ENCODE assay signal across 21 cellular contexts in the genomic region with DNA sequence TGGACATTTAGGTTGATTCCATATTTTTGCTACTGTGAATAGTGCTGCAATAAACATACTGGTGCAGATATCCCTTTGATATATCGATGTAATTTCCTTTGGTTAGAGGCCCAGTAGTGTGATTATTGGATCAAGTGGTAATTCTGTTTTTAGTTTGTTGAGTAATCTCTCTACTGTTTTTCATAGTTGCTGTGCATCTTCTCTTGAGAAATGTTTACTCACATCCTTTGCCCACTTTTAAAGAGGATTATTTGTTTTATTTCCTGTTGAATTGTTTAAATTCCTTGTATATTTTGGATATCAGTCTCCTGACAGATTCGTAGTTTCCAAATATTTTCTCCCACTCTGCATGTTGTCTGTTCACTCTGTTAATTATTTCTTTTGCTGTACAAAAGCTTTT.
DNase-seq lines count a peak whose midpoint lies in the region; ATAC-seq and TF ChIP-seq lines count a peak whose summit lies in the region.
"Had no signal": no experiment of that assay in that cellular context is flagged by ENCODE, and none has a peak within 500 bp of the region (broad histone marks: within the 10 kb centered on the region; RNA-seq: fewer than 3 reads in every experiment).

No MANE protein-coding gene starts in this region.

- no peak overlapping the region for H2BK15ac ChIP-seq in IMR-90 (ENCODE audit: low read depth, low read length)

- no peak overlapping the region for H4K91ac ChIP-seq in IMR-90 (ENCODE audit: insufficient read depth, low read depth, low read length)

- peak; percentile 38 for DNase-seq in EL
- no peak for DNase-seq in IMR-90
- DNase-seq in epithelial cell of esophagus (ENCODE audit: low read depth) = peak; percentile 18
- no peak for DNase-seq in activated naive CD4-positive, alpha-beta T cell (lab: John Stamatoyannopoulos, UW)
- no peak for DNase-seq in NCI-H1436 treated with DMSO at 0.1 percent for 48 hours (lab: John Stamatoyannopoulos, UW)
- DNase-seq: BE2C; Caco-2; CD4-positive, CD25-positive, alpha-beta regulatory T cell; H7; MM.1S; NCI-H1092; NCI-H146; NCI-H2029 treated with DMSO at 0.1 percent for 48 hours; NCI-H2171; NCI-H69; NK-92 treated with Interleukin-12 subunit alpha and Interleukin-12 subunit beta, amount 100 ng/mL, for 24 hours; Right ventricle myocardium superior; T-cell had no signal

- H4K20me1 ChIP-seq in IMR-90 (ENCODE audit: insufficient read depth, low read length) = no peaks in the 10 kb centered on the region

- TF ChIP-seq CTCF in IMR-90 (conservative IDR thresholded peaks at IDR 0.05; ENCODE audit: low read depth, low read length) = no peak
- no peak for TF ChIP-seq CTCF in epithelial cell of esophagus (IDR thresholded peaks at IDR 0.05; ENCODE audit: insufficient read depth, low read depth, low read length, missing control alignments)

- no peak overlapping the region for H3K18ac ChIP-seq in IMR-90 (ENCODE audit: low read depth, low read length)

- BruUV-seq in IMR-90 (replicated peaks; lab: Mats Ljungman, UMichigan) = no TSS peak

- no peak for ATAC-seq in IMR-90 (ENCODE audit: low read depth)
- no peak for ATAC-seq in GM21390 (IDR thresholded peaks at IDR 0.05; ENCODE audit: unreplicated experiment)
- no peak for ATAC-seq in GM18858 (IDR thresholded peaks at IDR 0.05; ENCODE audit: unreplicated experiment)
- ATAC-seq: T-cell had no signal

- no peak overlapping the region for H3K4me2 ChIP-seq in IMR-90 (ENCODE audit: low read depth, low read length)

- H3K79me1 ChIP-seq in IMR-90 (ENCODE audit: low read depth in 1 of 2, low read length in 2 of 2) = 0 out of 4 replicates have a peak, but pooled peaks cover 0 to 5% of the 10 kb centered on the region in 2 experiments

- no peak overlapping the region for H2AK5ac ChIP-seq in IMR-90 (ENCODE audit: low read depth, low read length)

- no peak overlapping the region for H3K14ac ChIP-seq in IMR-90 (replicated peaks; ENCODE audit: low read depth, low read length)

- no peak overlapping the region for H3K56ac ChIP-seq in IMR-90 (ENCODE audit: extremely low read depth, insufficient read depth, low read length)

- H4K8ac ChIP-seq in IMR-90 (ENCODE audit: low read depth in 2 of 2, low read length in 2 of 2) = no peak overlapping the region

- peak overlapping the region; percentile 13 for H2BK5ac ChIP-seq in IMR-90 (ENCODE audit: low read depth, low read length, poor library complexity, severe bottlenecking)

- peaks cover 11% of the 10 kb centered on the region for H3K9me1 ChIP-seq in IMR-90 (ENCODE audit: insufficient read depth, low read length)

- intact Hi-C loops in IMR-90 (cut with micrococcal nuclease) = no loop called here

- TF ChIP-seq RAD21 in IMR-90 (IDR thresholded peaks at IDR 0.05; ENCODE audit: low read length) = no peak

- H4K5ac ChIP-seq in IMR-90 (ENCODE audit: low read depth, low read length) = no peak overlapping the region

- H2BK120ac ChIP-seq in IMR-90 (ENCODE audit: low read depth, low read length) = no peak overlapping the region

- no peak overlapping the region for H2BK20ac ChIP-seq in IMR-90 (ENCODE audit: low read depth, low read length)

- in situ Hi-C loops in IMR-90 (cut with MboI; ENCODE audit: low sequenced_read_pairs) = no loop called here

- POLR2A ChIA-PET in IMR-90 (lab: Charles Lee; ENCODE audit: unreplicated experiment) = no interaction called here

- no CpG with 5 or more reads among the region's 2 CpGs for WGBS in IMR-90 (ENCODE audit: extremely low coverage in 2 of 2, insufficient read length in 1 of 2), 2 experiments

- no peaks in the 10 kb centered on the region for H3K9me3 ChIP-seq in IMR-90 (ENCODE audit: control insufficient read depth, insufficient read depth, low read length)
- H3K9me3 ChIP-seq: BE2C, Caco-2 had no signal

- H3K36me3 ChIP-seq in IMR-90 (ENCODE audit: control insufficient read depth, insufficient read depth, low read length) = no peaks in the 10 kb centered on the region
- H3K36me3 ChIP-seq: BE2C had no signal

- no peak overlapping the region for H3K23ac ChIP-seq in IMR-90 (ENCODE audit: low read depth, low read length)

- H3K4me3 ChIP-seq in IMR-90 (ENCODE audit: insufficient read depth, low read depth, low read length) = no peak overlapping the region
- H3K4me3 ChIP-seq in epithelial cell of esophagus (ENCODE audit: low read length) = no peak overlapping the region
- H3K4me3 ChIP-seq: SK-N-MC had no signal

- no peak overlapping the region for H2AK9ac ChIP-seq in IMR-90 (replicated peaks; ENCODE audit: low read depth, low read length, poor library complexity)

- no peak for TF ChIP-seq POLR2A in IMR-90 (IDR thresholded peaks at IDR 0.05; ENCODE audit: low read depth, low read length)

- peaks cover 8% of the 10 kb centered on the region for H3K4me1 ChIP-seq in IMR-90 (ENCODE audit: control insufficient read depth, insufficient read depth, low read length)
- H3K4me1 ChIP-seq: BE2C, Caco-2 had no signal

- dilution Hi-C loops in IMR-90 (cut with HindIII; ENCODE audit: low sequenced_read_pairs, unreplicated experiment) = no loop called here

- no peak overlapping the region for H3K9ac ChIP-seq in IMR-90 (ENCODE audit: low read depth, low read length)

- no peaks in the 10 kb centered on the region for H3K27me3 ChIP-seq in IMR-90 (ENCODE audit: control insufficient read depth, insufficient read depth, low read length)
- H3K27me3 ChIP-seq: BE2C had no signal

- no peak overlapping the region for H3K27ac ChIP-seq in IMR-90 (ENCODE audit: insufficient read depth, low read length)
- H3K27ac ChIP-seq: SK-N-MC had no signal

- H2AFZ ChIP-seq in IMR-90 (replicated peaks; ENCODE audit: low read length, poor library complexity) = no peak overlapping the region

- CTCF ChIA-PET in IMR-90 (lab: Yijun Ruan, JAX) = no interaction called here

- no peak overlapping the region for H3K4ac ChIP-seq in IMR-90 (ENCODE audit: low read depth, low read length)

TF ChIP-seq in IMR-90, 13 proteins besides CTCF, POLR2A, EP300 and RAD21:
- TF ChIP-seq, protein P1, sequence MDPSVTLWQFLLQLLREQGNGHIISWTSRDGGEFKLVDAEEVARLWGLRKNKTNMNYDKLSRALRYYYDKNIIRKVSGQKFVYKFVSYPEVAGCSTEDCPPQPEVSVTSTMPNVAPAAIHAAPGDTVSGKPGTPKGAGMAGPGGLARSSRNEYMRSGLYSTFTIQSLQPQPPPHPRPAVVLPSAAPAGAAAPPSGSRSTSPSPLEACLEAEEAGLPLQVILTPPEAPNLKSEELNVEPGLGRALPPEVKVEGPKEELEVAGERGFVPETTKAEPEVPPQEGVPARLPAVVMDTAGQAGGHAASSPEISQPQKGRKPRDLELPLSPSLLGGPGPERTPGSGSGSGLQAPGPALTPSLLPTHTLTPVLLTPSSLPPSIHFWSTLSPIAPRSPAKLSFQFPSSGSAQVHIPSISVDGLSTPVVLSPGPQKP (IDR thresholded peaks at IDR 0.05; ENCODE audit: borderline replicate concordance, low read depth, low read length) = no peak
- no peak for TF ChIP-seq RFX5 (IDR thresholded peaks at IDR 0.05; ENCODE audit: low read depth, low read length)
- no peak for TF ChIP-seq MAFK (IDR thresholded peaks at IDR 0.05; ENCODE audit: low read depth, low read length)
- TF ChIP-seq RCOR1 (IDR thresholded peaks at IDR 0.05; ENCODE audit: insufficient replicate concordance, low read length) = no peak
- TF ChIP-seq BHLHE40 (IDR thresholded peaks at IDR 0.05; ENCODE audit: low read depth, low read length) = no peak
- TF ChIP-seq FOS (IDR thresholded peaks at IDR 0.05; ENCODE audit: low read depth, low read length) = no peak
- TF ChIP-seq CEBPB (IDR thresholded peaks at IDR 0.05; ENCODE audit: low read depth, low read length) = no peak
- TF ChIP-seq MXI1 (IDR thresholded peaks at IDR 0.05; ENCODE audit: borderline replicate concordance, low read depth, low read length) = no peak
- TF ChIP-seq, protein P2, sequence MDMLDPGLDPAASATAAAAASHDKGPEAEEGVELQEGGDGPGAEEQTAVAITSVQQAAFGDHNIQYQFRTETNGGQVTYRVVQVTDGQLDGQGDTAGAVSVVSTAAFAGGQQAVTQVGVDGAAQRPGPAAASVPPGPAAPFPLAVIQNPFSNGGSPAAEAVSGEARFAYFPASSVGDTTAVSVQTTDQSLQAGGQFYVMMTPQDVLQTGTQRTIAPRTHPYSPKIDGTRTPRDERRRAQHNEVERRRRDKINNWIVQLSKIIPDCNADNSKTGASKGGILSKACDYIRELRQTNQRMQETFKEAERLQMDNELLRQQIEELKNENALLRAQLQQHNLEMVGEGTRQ (IDR thresholded peaks at IDR 0.05; ENCODE audit: low read depth, low read length) = no peak

Comparison
In these comparisons a context has a peak if more than half of its experiments do, and no peak if none do; other contexts are left out.
1. DNase-seq: peak in EL (single experiment) and epithelial cell of esophagus (single experiment); none in IMR-90 (single experiment), activated naive CD4-positive, alpha-beta T cell (0 of 4) and NCI-H1436 treated with DMSO at 0.1 percent for 48 hours (single experiment).